8 cellular contexts compared by ENCODE assay signal in genomic region chr17:59331929-59332889, GRCh38. TPM values are rescaled to one million over a fixed set of nuclear protein-coding genes. Genes with fewer than 3 reads are reported as not detected.
DNase-seq lines count a peak whose midpoint lies in the region; ATAC-seq and TF ChIP-seq lines count a peak whose summit lies in the region.

No MANE protein-coding gene starts in this region.

- peak overlapping the region; percentile 88 for H3K4me3 ChIP-seq in fibroblast of villous mesenchyme (ENCODE audit: low read depth, low read length)

- H3K4me1 Mint-ChIP-seq in activated T-helper 1 cell treated with anti-CD3 and anti-CD28 coated beads, Interleukin-12 subunit alpha, Interleukin-12 subunit beta, Interleukin-2, Interleukin-4 antibody, amounts not matched to agents 30 ng/mL and 10 ng/mL and 1 ng/mL, durations not matched to agents 14 hours and 24 hours and 36 hours (ENCODE audit: low read depth): peaks cover 45% of the 10 kb centered on the region
- H3K4me1 Mint-ChIP-seq in nephron progenitor cell: peaks cover 79% of the 10 kb centered on the region

- TF ChIP-seq CTCF in fibroblast of villous mesenchyme (IDR thresholded peaks at IDR 0.05; ENCODE audit: insufficient read depth, low read depth, low read length): no peak
- TF ChIP-seq CTCF in nephron progenitor cell (IDR thresholded peaks at IDR 0.05): no peak

- intact Hi-C loops in activated T-helper 1 cell treated with anti-CD3 and anti-CD28 coated beads, Interleukin-12 subunit alpha, Interleukin-12 subunit beta, Interleukin-2, Interleukin-4 antibody, amounts not matched to agents 30 ng/mL and 10 ng/mL and 1 ng/mL, durations not matched to agents 14 hours and 24 hours and 36 hours (cut with micrococcal nuclease): loop anchor here (1.0 kb wide), 2 partner anchors 30 to 95 kb away; no protein-coding TSS in a partner anchor

- peak overlapping the region; percentile 89 for H3K4me3 Mint-ChIP-seq in activated T-helper 1 cell treated with anti-CD3 and anti-CD28 coated beads, Interleukin-12 subunit alpha, Interleukin-12 subunit beta, Interleukin-2, Interleukin-4 antibody, amounts not matched to agents 30 ng/mL and 10 ng/mL and 1 ng/mL, durations not matched to agents 14 hours and 24 hours and 36 hours
- H3K4me3 Mint-ChIP-seq in nephron progenitor cell: peak overlapping the region; percentile 94

- peaks cover 27% of the 10 kb centered on the region for H3K27me3 Mint-ChIP-seq in activated T-helper 1 cell treated with anti-CD3 and anti-CD28 coated beads, Interleukin-12 subunit alpha, Interleukin-12 subunit beta, Interleukin-2, Interleukin-4 antibody, amounts not matched to agents 30 ng/mL and 10 ng/mL and 1 ng/mL, durations not matched to agents 14 hours and 24 hours and 36 hours (ENCODE audit: insufficient read depth)
- peaks cover 33% of the 10 kb centered on the region for H3K27me3 Mint-ChIP-seq in nephron progenitor cell (ENCODE audit: low read depth, poor library complexity)

- H3K9me3 Mint-ChIP-seq in activated T-helper 1 cell treated with anti-CD3 and anti-CD28 coated beads, Interleukin-12 subunit alpha, Interleukin-12 subunit beta, Interleukin-2, Interleukin-4 antibody, amounts not matched to agents 30 ng/mL and 10 ng/mL and 1 ng/mL, durations not matched to agents 14 hours and 24 hours and 36 hours: no peaks in the 10 kb centered on the region
- H3K9me3 Mint-ChIP-seq in nephron progenitor cell: no peaks in the 10 kb centered on the region

- no peak for ATAC-seq in GM18873 (IDR thresholded peaks at IDR 0.05; ENCODE audit: low FRiP score, unreplicated experiment)

- DNase-seq in AG08395 (ENCODE audit: low spot score): peak; percentile 45
- DNase-seq in GM19238 (ENCODE audit: insufficient read length, low spot score): peak; percentile 27
- DNase-seq in HuH-7.5 (ENCODE audit: low spot score): peak; percentile 37
- DNase-seq in activated T-helper 1 cell treated with anti-CD3 and anti-CD28 coated beads, Interleukin-12 subunit alpha, Interleukin-12 subunit beta, Interleukin-2, Interleukin-4 antibody, amounts not matched to agents 30 ng/mL and 10 ng/mL and 1 ng/mL, durations not matched to agents 14 hours and 24 hours and 36 hours (ENCODE audit: low spot score): peak; percentile 17
- peak; percentile 27 for DNase-seq in fibroblast of villous mesenchyme (ENCODE audit: low read depth)
- DNase-seq in nephron progenitor cell: peak; percentile 60
- DNase-seq in NCI-H2196 (lab: John Stamatoyannopoulos, UW; ENCODE audit: unreplicated experiment): no peak

- peak overlapping the region; percentile 77 for H3K27ac Mint-ChIP-seq in activated T-helper 1 cell treated with anti-CD3 and anti-CD28 coated beads, Interleukin-12 subunit alpha, Interleukin-12 subunit beta, Interleukin-2, Interleukin-4 antibody, amounts not matched to agents 30 ng/mL and 10 ng/mL and 1 ng/mL, durations not matched to agents 14 hours and 24 hours and 36 hours
- H3K27ac Mint-ChIP-seq in nephron progenitor cell: peak overlapping the region; percentile 39

- no peaks in the 10 kb centered on the region for H3K36me3 Mint-ChIP-seq in activated T-helper 1 cell treated with anti-CD3 and anti-CD28 coated beads, Interleukin-12 subunit alpha, Interleukin-12 subunit beta, Interleukin-2, Interleukin-4 antibody, amounts not matched to agents 30 ng/mL and 10 ng/mL and 1 ng/mL, durations not matched to agents 14 hours and 24 hours and 36 hours (ENCODE audit: low read depth)
- H3K36me3 Mint-ChIP-seq in nephron progenitor cell (ENCODE audit: low read depth): no peaks in the 10 kb centered on the region

RNA-seq across cellular contexts. Expression of gene YPEL2, which starts 0.8 kb away (rescaled TPM):
- 7.4 and 7.9 TPM in 2 replicates for total RNA-seq in activated T-helper 1 cell treated with anti-CD3 and anti-CD28 coated beads, Interleukin-12 subunit alpha, Interleukin-12 subunit beta, Interleukin-2, Interleukin-4 antibody, amounts not matched to agents 30 ng/mL and 10 ng/mL and 1 ng/mL, durations not matched to agents 14 hours and 24 hours and 36 hours
- 7.1 and 7.8 TPM in 2 replicates for total RNA-seq in fibroblast of villous mesenchyme
